In genomic region chr3:13495921-13496723, GRCh38 we compare ENCODE assay signal across 8 cellular contexts. TPM values are rescaled to one million over a fixed set of nuclear protein-coding genes. Genes with fewer than 3 reads are reported as not detected.
A peak's percentile ranks its signal among the peaks of the same experiment; 100 is the strongest.
DNase-seq lines count a peak whose midpoint lies in the region; ATAC-seq and TF ChIP-seq lines count a peak whose summit lies in the region.

No MANE protein-coding gene starts in this region.

- POLR2A ChIA-PET in CD8-positive, alpha-beta memory T cell (lab: Charles Lee): no interaction called here

- H3K27me3 ChIP-seq in CD8-positive, alpha-beta memory T cell (ENCODE audit: insufficient read depth, low read length, poor library complexity, severe bottlenecking): no peaks in the 10 kb centered on the region
- no peaks in the 10 kb centered on the region for H3K27me3 ChIP-seq in upper lobe of right lung

- peaks cover 0 to 1% of the 10 kb centered on the region in 2 donors for H3K27me3 Mint-ChIP-seq in CD8-positive, alpha-beta memory T cell

- ATAC-seq in GM21367 (IDR thresholded peaks at IDR 0.05; ENCODE audit: unreplicated experiment) (peak; percentile 63), SK-N-SH treated with all-trans-retinoic acid at 6 μM for 48 hours (peak; percentile 98), upper lobe of right lung (peak; percentile 94)

- peak overlapping the region in 1 of 8 donors; percentile 25 for H3K27ac Mint-ChIP-seq in CD8-positive, alpha-beta memory T cell

- H3K9me3 Mint-ChIP-seq in CD8-positive, alpha-beta memory T cell: no peaks in the 10 kb centered on the region

- CTCF ChIA-PET in CD8-positive, alpha-beta memory T cell (lab: Charles Lee): interaction anchor here (0.6 to 3.2 kb wide), 18 partner anchors 8 to 609 kb away, joined by 3 to 74 read pairs (median 4); partner anchors contain the start of gene WNT7A

- H3K36me3 ChIP-seq in CD8-positive, alpha-beta memory T cell (ENCODE audit: insufficient read depth, low read length): no peaks in the 10 kb centered on the region
- no peaks in the 10 kb centered on the region for H3K36me3 ChIP-seq in upper lobe of right lung

- TF ChIP-seq CTCF in upper lobe of right lung (IDR thresholded peaks at IDR 0.05): peak; percentile 91

- intact Hi-C loops in posterior cingulate gyrus (cut with DNase I) (loop anchor here (1.0 to 2.0 kb wide), 2 partner anchors 17 to 154 kb away; no protein-coding TSS in a partner anchor), upper lobe of right lung (cut with DNase I) (loop anchor here (5.0 kb wide), 1 partner anchor 151 kb away; no protein-coding TSS in a partner anchor)

- no peak overlapping the region for H3K4me3 Mint-ChIP-seq in CD8-positive, alpha-beta memory T cell

- no peak overlapping the region for H3K27ac ChIP-seq in CD8-positive, alpha-beta memory T cell (ENCODE audit: low read depth, low read length)
- no peak overlapping the region for H3K27ac ChIP-seq in upper lobe of right lung

- H3K4me1 ChIP-seq in CD8-positive, alpha-beta memory T cell (ENCODE audit: insufficient read depth, low read length): no peaks in the 10 kb centered on the region
- H3K4me1 ChIP-seq in upper lobe of right lung: peaks cover 6% of the 10 kb centered on the region

- peaks cover 0 to 8% (median 6%) of the 10 kb centered on the region in 3 donors for H3K4me1 Mint-ChIP-seq in CD8-positive, alpha-beta memory T cell

- H3K36me3 Mint-ChIP-seq in CD8-positive, alpha-beta memory T cell: peaks cover 0 to 5% (median 2%) of the 10 kb centered on the region in 3 donors

- peak; percentile 41 to 73 (median 50) for DNase-seq in CD8-positive, alpha-beta memory T cell
- peak; percentile 86 to 88 for DNase-seq in Kasumi-1 (lab: John Stamatoyannopoulos, UW)
- DNase-seq in activated naive CD4-positive, alpha-beta T cell treated with anti-CD3 and anti-CD28 coated beads, Interleukin-2, amount 50 U/mL, for 16 hours: peak; percentile 71
- peak; percentile 62 for DNase-seq in glomerular visceral epithelial cell (ENCODE audit: extremely low spot score)
- peak; percentile 79 to 97 (median 84) for DNase-seq in posterior cingulate gyrus
- peak; percentile 82 for DNase-seq in upper lobe of right lung

- no peaks in the 10 kb centered on the region for H3K9me3 ChIP-seq in CD8-positive, alpha-beta memory T cell (ENCODE audit: low read length)
- no peaks in the 10 kb centered on the region for H3K9me3 ChIP-seq in upper lobe of right lung

- H3K4me3 ChIP-seq in CD8-positive, alpha-beta memory T cell (ENCODE audit: low read length): no peak overlapping the region
- H3K4me3 ChIP-seq in upper lobe of right lung: no peak overlapping the region

TF ChIP-seq in SK-N-SH treated with all-trans-retinoic acid at 6 μM for 48 hours, 23 proteins besides CTCF, POLR2A, EP300 and RAD21:
- TF ChIP-seq ISL1 (CRISPR knock-in tag; IDR thresholded peaks at IDR 0.05): no peak
- no peak for TF ChIP-seq ZNF70 (CRISPR knock-in tag; IDR thresholded peaks at IDR 0.05)
- TF ChIP-seq ZFP3 (CRISPR knock-in tag; IDR thresholded peaks at IDR 0.05): no peak
- no peak for TF ChIP-seq ZFP30 (CRISPR knock-in tag; IDR thresholded peaks at IDR 0.05)
- TF ChIP-seq TOX (CRISPR knock-in tag; IDR thresholded peaks at IDR 0.05; ENCODE audit: borderline replicate concordance): no peak
- TF ChIP-seq BACH2 (CRISPR knock-in tag; IDR thresholded peaks at IDR 0.05; ENCODE audit: borderline replicate concordance): no peak
- TF ChIP-seq TCF4 (CRISPR knock-in tag; IDR thresholded peaks at IDR 0.05; ENCODE audit: borderline replicate concordance): no peak; the same call in 1 of the 2 replicates
- TF ChIP-seq OSR1 (CRISPR knock-in tag; IDR thresholded peaks at IDR 0.05): no peak
- no peak for TF ChIP-seq ZNF8 (CRISPR knock-in tag; IDR thresholded peaks at IDR 0.05)
- no peak for TF ChIP-seq POU6F1 (CRISPR knock-in tag; IDR thresholded peaks at IDR 0.05; ENCODE audit: borderline replicate concordance, low read depth)
- TF ChIP-seq, protein P1, sequence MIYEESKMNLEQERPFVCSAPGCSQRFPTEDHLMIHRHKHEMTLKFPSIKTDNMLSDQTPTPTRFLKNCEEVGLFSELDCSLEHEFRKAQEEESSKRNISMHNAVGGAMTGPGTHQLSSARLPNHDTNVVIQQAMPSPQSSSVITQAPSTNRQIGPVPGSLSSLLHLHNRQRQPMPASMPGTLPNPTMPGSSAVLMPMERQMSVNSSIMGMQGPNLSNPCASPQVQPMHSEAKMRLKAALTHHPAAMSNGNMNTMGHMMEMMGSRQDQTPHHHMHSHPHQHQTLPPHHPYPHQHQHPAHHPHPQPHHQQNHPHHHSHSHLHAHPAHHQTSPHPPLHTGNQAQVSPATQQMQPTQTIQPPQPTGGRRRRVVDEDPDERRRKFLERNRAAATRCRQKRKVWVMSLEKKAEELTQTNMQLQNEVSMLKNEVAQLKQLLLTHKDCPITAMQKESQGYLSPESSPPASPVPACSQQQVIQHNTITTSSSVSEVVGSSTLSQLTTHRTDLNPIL (CRISPR knock-in tag; IDR thresholded peaks at IDR 0.05; ENCODE audit: low read depth): no peak

RNA-seq across cellular contexts. Expression of gene HDAC11, which starts 16.0 kb away (rescaled TPM):
- 1 to 10 TPM; 2.6 to 3.2 TPM for total RNA-seq in CD8-positive, alpha-beta memory T cell
- polyA plus RNA-seq in CD8-positive, alpha-beta memory T cell: 7.5 TPM
- 15.0 TPM for total RNA-seq in upper lobe of right lung

RNA-seq across cellular contexts. Expression of gene FBLN2, which starts 52.8 kb away (rescaled TPM):
- under 1 TPM; 0.09 to 0.18 TPM for total RNA-seq in CD8-positive, alpha-beta memory T cell
- polyA plus RNA-seq in CD8-positive, alpha-beta memory T cell: 3.2 TPM
- 32.9 TPM for total RNA-seq in upper lobe of right lung

Comparison
In these comparisons a context has a peak if more than half of its experiments do, and no peak if none do; other contexts are left out.
1. RNA of gene FBLN2, which starts 52.8 kb away (total RNA-seq): 32.9 TPM in upper lobe of right lung (single experiment); 0.09 to 0.18 TPM in CD8-positive, alpha-beta memory T cell; every median in the first group is over 10 times any median in the second.
2. Peak in every context shown above with its lines, with median percentiles within 50 percentile points of each other: DNase-seq and ATAC-seq.